Comparison of ENCODE assay signal across 12 cellular contexts in genomic region chr18:79422022-79422782, GRCh38.
DNase-seq lines count a peak whose midpoint lies in the region; ATAC-seq, FAIRE-seq and TF ChIP-seq lines count a peak whose summit lies in the region.
"Had no signal": no experiment of that assay in that cellular context is flagged by ENCODE, and none has a peak within 500 bp of the region (broad histone marks: within the 10 kb centered on the region; RNA-seq: fewer than 3 reads in every experiment).

No MANE protein-coding gene starts in this region.

- DNase-seq in AG09309 (ENCODE audit: low read depth), result peak; percentile 83
- DNase-seq in astrocyte of the spinal cord (ENCODE audit: low read depth, low spot score), result peak; percentile 86
- no peak for DNase-seq in HUDEP-2 (lab: John Stamatoyannopoulos, UW; ENCODE audit: unreplicated experiment in 76 of 76)
- no peak for DNase-seq in D721Med (ENCODE audit: insufficient read length, low spot score)
- DNase-seq in hippocampal formation (lab: John Stamatoyannopoulos, UW), result no peak
- DNase-seq in germinal center (ENCODE audit: low spot score), result no peak
- DNase-seq: activated gamma-delta T cell, DMS 273 treated with DMSO at 0.1 percent for 48 hours, Peyer's patch, thyroid gland had no signal

- ATAC-seq in GM18870 (IDR thresholded peaks at IDR 0.05; ENCODE audit: unreplicated experiment), result peak; percentile 90
- peak; percentile 71 for ATAC-seq in HG03045 (IDR thresholded peaks at IDR 0.05; ENCODE audit: unreplicated experiment)

- TF ChIP-seq CTCF in AG09309 (IDR thresholded peaks at IDR 0.05; ENCODE audit: control insufficient read depth, insufficient read depth, low read depth, low read length, missing control alignments) (no peak), astrocyte of the spinal cord (IDR thresholded peaks at IDR 0.05; ENCODE audit: low read depth, low read length) (no peak), D721Med (IDR thresholded peaks at IDR 0.05; ENCODE audit: insufficient read depth, missing control alignments) (no peak)

- H3K4me3 ChIP-seq in AG09309 (ENCODE audit: control insufficient read depth, low read depth, low read length), result no peak overlapping the region
- no peak overlapping the region for H3K4me3 ChIP-seq in astrocyte of the spinal cord (ENCODE audit: low read depth, low read length)
- H3K4me3 ChIP-seq: Peyer's patch, thyroid gland had no signal

- FAIRE-seq in D721Med (lab: Jason Lieb, UNC), result no peak

- in situ Hi-C loops in astrocyte of the spinal cord (cut with HindIII; ENCODE audit: low sequenced_read_pairs), result no loop called here

Comparison
In these comparisons a context has a peak if more than half of its experiments do, and no peak if none do; other contexts are left out.
1. DNase-seq: peak in AG09309 (single experiment) and astrocyte of the spinal cord (single experiment); none in HUDEP-2 (0 of 76), D721Med (single experiment), hippocampal formation (0 of 2) and germinal center (single experiment).